8 cellular contexts compared by ENCODE assay signal in the genomic region with DNA sequence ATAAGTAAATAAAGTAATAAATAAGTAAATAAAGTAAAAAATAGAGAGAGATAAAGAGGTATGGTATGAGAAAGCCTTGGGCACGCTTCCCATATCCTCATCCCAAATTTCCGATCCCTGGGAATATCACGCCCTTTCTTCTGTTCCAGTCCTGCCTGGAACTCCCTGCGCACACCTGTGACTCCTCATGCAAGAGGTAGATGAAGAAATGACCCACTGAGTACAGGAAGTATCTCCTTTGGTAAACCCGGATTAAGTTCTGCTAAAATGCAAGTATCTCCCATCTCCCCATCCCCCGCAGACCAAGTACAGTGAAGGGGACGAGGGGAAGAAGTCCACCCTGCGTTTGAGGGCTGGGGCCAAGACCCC. TPM values are rescaled to one million over a fixed set of nuclear protein-coding genes. Genes with fewer than 3 reads are reported as not detected.
DNase-seq lines count a peak whose midpoint lies in the region; ATAC-seq and TF ChIP-seq lines count a peak whose summit lies in the region.

No MANE protein-coding gene starts in this region.

- DNase-seq in AG09309 (ENCODE audit: low read depth): no peak
- no peak for DNase-seq in body of pancreas
- DNase-seq in MV-4-11 (lab: John Stamatoyannopoulos, UW): no peak
- DNase-seq in DMS153 treated with DMSO at 0.1 percent for 48 hours (lab: John Stamatoyannopoulos, UW; ENCODE audit: unreplicated experiment): no peak

- H3K36me3 ChIP-seq in body of pancreas (replicated peaks in 1 of 2; ENCODE audit: insufficient read depth in 1 of 2, low read depth in 2 of 2) (no peaks in the 10 kb centered on the region), mucosa of rectum (ENCODE audit: control insufficient read depth in 2 of 2, insufficient read depth in 2 of 2, low read length in 2 of 2) (peaks cover 0 to 6% of the 10 kb centered on the region in 2 donors)

- 16 to 20% methylated on average over 8 of the region's 8 CpGs for WGBS in body of pancreas, 2 donors

- H3K4me1 ChIP-seq in body of pancreas: peaks cover 30% of the 10 kb centered on the region
- peaks cover 8 to 11% of the 10 kb centered on the region in 2 donors for H3K4me1 ChIP-seq in mucosa of rectum (ENCODE audit: control insufficient read depth in 2 of 2, insufficient read depth in 2 of 2, low read length in 2 of 2)

- H3K27ac ChIP-seq in body of pancreas (peak overlapping the region; percentile 84 to 94 (median 92)), mucosa of rectum (ENCODE audit: low read depth in 2 of 2, low read length in 2 of 2) (peak overlapping the region; percentile 94 to 96)

- no peaks in the 10 kb centered on the region for H3K9me3 ChIP-seq in body of pancreas
- no peaks in the 10 kb centered on the region for H3K9me3 ChIP-seq in mucosa of rectum (ENCODE audit: control insufficient read depth in 2 of 2, low read length in 2 of 2)

- H3K9ac ChIP-seq in mucosa of rectum (ENCODE audit: low read depth in 1 of 2, low read length in 2 of 2): peak overlapping the region; percentile 92 to 94

- H3K4me3 ChIP-seq in AG09309 (ENCODE audit: control insufficient read depth, low read depth, low read length) (peak overlapping the region; percentile 73), body of pancreas (peak overlapping the region in 1 of 2 donors; percentile 76), mucosa of rectum (ENCODE audit: low read length in 2 of 2) (peak overlapping the region; percentile 91 to 96)

- TF ChIP-seq CTCF in AG09309 (IDR thresholded peaks at IDR 0.05; ENCODE audit: control insufficient read depth, insufficient read depth, low read depth, low read length, missing control alignments) (no peak), body of pancreas (IDR thresholded peaks at IDR 0.05) (no peak)

- H3K27me3 ChIP-seq in body of pancreas: no peaks in the 10 kb centered on the region
- no peaks in the 10 kb centered on the region for H3K27me3 ChIP-seq in mucosa of rectum (ENCODE audit: control insufficient read depth in 2 of 2, insufficient read depth in 2 of 2, low read length in 2 of 2)

- ATAC-seq in HG02981 (IDR thresholded peaks at IDR 0.05; ENCODE audit: unreplicated experiment) (peak; percentile 10), body of pancreas (no peak), esophagus mucosa (no peak), HG03025 (IDR thresholded peaks at IDR 0.05; ENCODE audit: low FRiP score, unreplicated experiment) (no peak)

- no peak for TF ChIP-seq POLR2A in body of pancreas (IDR thresholded peaks at IDR 0.05)

- intact Hi-C loops in body of pancreas (cut with DNase I): no loop called here

RNA-seq across cellular contexts. Expression of a gene that starts 0.4 kb away (rescaled TPM):
- total RNA-seq in body of pancreas (1 to 10 TPM; 3.4 to 4.0 TPM), esophagus mucosa (2.0 TPM)

RNA-seq across cellular contexts. Expression of a gene that starts 6.0 kb away (rescaled TPM):
- total RNA-seq in body of pancreas (1 to 10 TPM; 2.3 to 2.9 TPM), esophagus mucosa (1.8 TPM)

RNA-seq across cellular contexts. Expression of a gene that starts 22.3 kb away (rescaled TPM):
- total RNA-seq in body of pancreas (1 to 10 TPM in 1 of 2 donors, under 1 TPM in 1; 0.66 to 4.9 TPM), esophagus mucosa (1.7 TPM)
